Comparison of ENCODE assay signal across 8 cellular contexts in the genomic region with DNA sequence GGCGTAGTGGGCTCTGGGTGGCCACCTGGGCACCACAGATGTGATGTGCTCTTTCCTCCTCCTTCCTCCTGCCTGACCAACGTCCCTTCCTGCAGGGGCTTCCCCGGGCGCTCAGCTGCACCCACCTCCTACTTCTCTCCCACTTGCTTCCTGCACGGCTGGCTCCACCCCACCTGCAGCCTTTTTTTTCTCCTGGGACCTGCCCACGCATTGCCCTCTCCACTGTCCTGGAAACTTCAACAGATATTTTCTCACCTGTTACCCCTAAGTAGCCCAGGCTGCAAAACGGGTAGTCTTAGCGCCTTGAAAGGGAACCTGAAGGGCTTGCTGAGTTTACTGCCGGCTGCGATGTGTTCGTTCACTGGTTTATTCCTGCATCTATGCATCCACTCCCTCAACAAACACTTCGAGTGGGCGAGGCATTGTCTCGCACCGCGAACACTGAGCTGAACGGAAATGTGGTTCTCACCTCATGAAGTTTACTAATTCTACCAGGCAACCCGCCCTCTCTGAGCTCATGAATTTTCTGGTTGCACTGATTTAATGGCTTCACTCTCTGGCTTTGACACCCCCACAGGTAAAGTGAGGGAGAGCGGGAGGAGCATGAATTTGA. TPM values are rescaled to one million over a fixed set of nuclear protein-coding genes. Genes with fewer than 3 reads are reported as not detected.
DNase-seq lines count a peak whose midpoint lies in the region; ATAC-seq and TF ChIP-seq lines count a peak whose summit lies in the region.

No MANE protein-coding gene starts in this region.

- H3K27me3 Mint-ChIP-seq in T-helper 17 cell, result no peaks in the 10 kb centered on the region

- no peaks in the 10 kb centered on the region for H3K36me3 Mint-ChIP-seq in T-helper 17 cell (ENCODE audit: low read depth)

- peaks cover 0 to 12% (median 0%) of the 10 kb centered on the region in 12 donors for H3K4me1 ChIP-seq in heart left ventricle
- H3K4me1 ChIP-seq in body of pancreas, result no peaks in the 10 kb centered on the region
- H3K4me1 ChIP-seq in psoas muscle, result no peaks in the 10 kb centered on the region

- DNase-seq in DMS53 (lab: John Stamatoyannopoulos, UW) (peak; percentile 60), T-helper 17 cell (peak; percentile 20 to 48 (median 42)), heart left ventricle (no peak), body of pancreas (no peak), psoas muscle (no peak)
- DNase-seq in effector CD4-positive, alpha-beta T cell, result peak; percentile 63
- peak; percentile 21 to 24 for DNase-seq in stimulated activated CD8-positive, alpha-beta memory T cell treated with anti-CD3 and anti-CD28 coated beads, Interleukin-7, amount 100 ng/mL, for 48 hours (ENCODE audit: extremely low read depth in 1 of 2, low read depth in 1 of 2)

- peaks cover 22% of the 10 kb centered on the region for H3K4me1 Mint-ChIP-seq in T-helper 17 cell

- H3K36me3 ChIP-seq in heart left ventricle, result no peaks in the 10 kb centered on the region
- H3K36me3 ChIP-seq in body of pancreas (replicated peaks in 1 of 2; ENCODE audit: insufficient read depth in 1 of 2, low read depth in 2 of 2), result no peaks in the 10 kb centered on the region
- no peaks in the 10 kb centered on the region for H3K36me3 ChIP-seq in psoas muscle (ENCODE audit: insufficient read depth in 1 of 2, low read depth in 1 of 2)

- peak overlapping the region; percentile 91 for H3K4me3 Mint-ChIP-seq in T-helper 17 cell

- no peak for TF ChIP-seq POLR2A in heart left ventricle (IDR thresholded peaks at IDR 0.05)
- no peak for TF ChIP-seq POLR2A in body of pancreas (IDR thresholded peaks at IDR 0.05)

- peak; percentile 70 for ATAC-seq in GM21717 (IDR thresholded peaks at IDR 0.05; ENCODE audit: unreplicated experiment)
- ATAC-seq in T-helper 17 cell, result peak; percentile 97
- no peak for ATAC-seq in heart left ventricle
- ATAC-seq in body of pancreas, result no peak
- no peak for ATAC-seq in psoas muscle

- H3K4me3 ChIP-seq in heart left ventricle, result no peak overlapping the region
- H3K4me3 ChIP-seq in body of pancreas, result no peak overlapping the region
- no peak overlapping the region for H3K4me3 ChIP-seq in psoas muscle

- H3K27ac Mint-ChIP-seq in T-helper 17 cell, result peak overlapping the region; percentile 95

- 58 to 71% (median 64%) methylated on average over 19 of the region's 19 CpGs for WGBS in heart left ventricle, 4 donors
- 46 to 59% methylated on average over 17 to 19 of the region's 19 CpGs for WGBS in body of pancreas, 2 donors
- WGBS in psoas muscle, 3 donors, result 67 to 74% (median 71%) methylated on average over 19 of the region's 19 CpGs

- H3K9me3 ChIP-seq in T-helper 17 cell (ENCODE audit: control insufficient read depth, low read length, poor library complexity, severe bottlenecking), result no peaks in the 10 kb centered on the region
- no peaks in the 10 kb centered on the region for H3K9me3 ChIP-seq in heart left ventricle
- no peaks in the 10 kb centered on the region for H3K9me3 ChIP-seq in body of pancreas
- H3K9me3 ChIP-seq in psoas muscle, result no peaks in the 10 kb centered on the region

- intact Hi-C loops in heart left ventricle (cut with DNase I), result no loop called here
- intact Hi-C loops in body of pancreas (cut with DNase I), result no loop called here
- intact Hi-C loops in psoas muscle (cut with DNase I), result no loop called here

- TF ChIP-seq CTCF in heart left ventricle (IDR thresholded peaks at IDR 0.05), result no peak
- no peak for TF ChIP-seq CTCF in body of pancreas (IDR thresholded peaks at IDR 0.05)
- no peak for TF ChIP-seq CTCF in psoas muscle (IDR thresholded peaks at IDR 0.05)

- H3K27ac ChIP-seq in heart left ventricle (no peak overlapping the region), body of pancreas (no peak overlapping the region), psoas muscle (no peak overlapping the region)

- H3K27me3 ChIP-seq in heart left ventricle, result peaks cover 0 to 26% (median 0%) of the 10 kb centered on the region in 9 donors
- H3K27me3 ChIP-seq in body of pancreas, result no peaks in the 10 kb centered on the region
- H3K27me3 ChIP-seq in psoas muscle (ENCODE audit: insufficient read depth in 3 of 3, low read length in 2 of 3), result peaks cover 0 to 6% (median 0%) of the 10 kb centered on the region in 3 donors

RNA-seq across cellular contexts. Expression of gene ZBTB18, which starts 23.6 kb away (rescaled TPM):
- total RNA-seq in T-helper 17 cell (10 to 100 TPM; 26.3 to 29.1 TPM), heart left ventricle (10 to 100 TPM; 19.9 to 29.2 (median 22.5) TPM), body of pancreas (10 to 100 TPM; 20.4 to 22.6 TPM), psoas muscle (10 to 100 TPM; 49.3 to 85.0 (median 58.3) TPM)
- polyA plus RNA-seq in heart left ventricle (10 to 100 TPM; 12.5 to 19.3 TPM), psoas muscle (10 to 100 TPM; 18.8 to 70.8 (median 27.3) TPM)

Comparison
In these comparisons a context has a peak if more than half of its experiments do, and no peak if none do; other contexts are left out.
1. DNase-seq: peak in DMS53 (single experiment), T-helper 17 cell (3 of 3), effector CD4-positive, alpha-beta T cell (single experiment) and stimulated activated CD8-positive, alpha-beta memory T cell treated with anti-CD3 and anti-CD28 coated beads, Interleukin-7, amount 100 ng/mL, for 48 hours (2 of 2); none in heart left ventricle (0 of 5), body of pancreas (0 of 4) and psoas muscle (0 of 2).
2. ATAC-seq: peak in GM21717 (single experiment) and T-helper 17 cell (single experiment); none in heart left ventricle (0 of 4), body of pancreas (single experiment) and psoas muscle (0 of 4).